Comparison of ENCODE assay signal across 21 cellular contexts in the genomic region with DNA sequence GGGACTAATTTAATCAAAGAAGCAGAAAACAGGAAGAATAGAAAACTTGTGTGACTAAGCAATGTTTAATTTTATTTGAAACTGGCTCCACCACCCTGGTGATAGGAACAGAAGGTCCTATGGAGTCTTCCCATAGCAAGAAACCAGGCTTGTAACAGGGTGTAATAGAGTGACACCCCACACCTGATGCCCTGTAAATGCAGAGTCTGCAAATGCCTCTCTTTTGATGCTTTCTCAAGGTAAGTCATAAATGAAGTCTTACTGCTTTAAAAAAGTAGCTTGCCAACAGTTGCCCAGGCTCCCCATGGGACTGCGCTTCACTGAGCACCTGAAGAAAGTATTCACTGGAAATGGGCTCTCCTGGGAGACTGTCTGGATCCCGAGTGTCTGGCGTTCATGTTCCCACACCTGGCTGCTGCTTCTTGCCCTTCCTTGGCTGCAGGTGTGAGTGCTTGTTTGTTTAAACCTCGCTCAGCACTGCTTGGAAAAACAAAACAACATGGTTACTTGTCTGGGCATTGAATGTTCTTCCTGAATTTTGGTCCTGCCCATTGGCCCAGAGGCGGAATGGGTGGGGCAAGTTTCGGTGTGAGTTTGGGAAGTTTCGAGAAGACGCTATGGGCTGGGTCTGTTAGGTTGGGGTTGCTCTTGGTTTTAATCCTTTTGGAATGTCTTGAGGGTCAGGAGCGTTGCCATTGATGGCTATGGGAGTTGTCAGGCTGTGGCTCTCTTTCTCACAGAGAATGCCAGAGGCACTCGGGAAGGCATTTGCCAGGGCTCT.
A peak's percentile ranks its signal among the peaks of the same experiment; 100 is the strongest.
DNase-seq lines count a peak whose midpoint lies in the region; ATAC-seq and TF ChIP-seq lines count a peak whose summit lies in the region.
"Had no signal": no experiment of that assay in that cellular context is flagged by ENCODE, and none has a peak within 500 bp of the region (broad histone marks: within the 10 kb centered on the region; RNA-seq: fewer than 3 reads in every experiment).

No MANE protein-coding gene starts in this region.

- H3K27me3 Mint-ChIP-seq in naive thymus-derived CD4-positive, alpha-beta T cell = no peaks in the 10 kb centered on the region
- H3K27me3 Mint-ChIP-seq: activated naive CD4-positive, alpha-beta T cell treated with anti-CD3 and anti-CD28 coated beads, Interleukin-2, amount 50 U/mL, for 24 hours; effector memory CD8-positive, alpha-beta T cell had no signal

- peaks cover 0 to 35% (median 16%) of the 10 kb centered on the region in 12 donors for H3K4me1 ChIP-seq in heart left ventricle
- peaks cover 24% of the 10 kb centered on the region for H3K4me1 ChIP-seq in foreskin keratinocyte
- H3K4me1 ChIP-seq in thyroid gland = peaks cover 65 to 70% of the 10 kb centered on the region in 2 donors
- no peaks in the 10 kb centered on the region for H3K4me1 ChIP-seq in naive thymus-derived CD4-positive, alpha-beta T cell (ENCODE audit: control insufficient read depth in 2 of 2, insufficient read depth in 2 of 2, low read length in 2 of 2)
- H3K4me1 ChIP-seq: prostate gland, spleen had no signal

- H3K36me3 ChIP-seq in heart left ventricle (no peaks in the 10 kb centered on the region), thyroid gland (no peaks in the 10 kb centered on the region)
- no peaks in the 10 kb centered on the region for H3K36me3 ChIP-seq in naive thymus-derived CD4-positive, alpha-beta T cell (ENCODE audit: control insufficient read depth in 2 of 3, insufficient read depth in 3 of 3, low read length in 3 of 3)
- H3K36me3 ChIP-seq: prostate gland, SJCRH30, spleen had no signal

- H3K4me3 ChIP-seq in heart left ventricle = no peak overlapping the region
- H3K4me3 ChIP-seq in thyroid gland (replicated peaks in 1 of 3) = no peak overlapping the region
- no peak overlapping the region for H3K4me3 ChIP-seq in naive thymus-derived CD4-positive, alpha-beta T cell (ENCODE audit: low read length)
- H3K4me3 ChIP-seq: prostate gland, SJCRH30, spleen had no signal

- no peaks in the 10 kb centered on the region for H3K4me1 Mint-ChIP-seq in naive thymus-derived CD4-positive, alpha-beta T cell
- H3K4me1 Mint-ChIP-seq: activated naive CD4-positive, alpha-beta T cell treated with anti-CD3 and anti-CD28 coated beads, Interleukin-2, amount 50 U/mL, for 24 hours had no signal

- TF ChIP-seq CTCF in heart left ventricle (IDR thresholded peaks at IDR 0.05) = no peak
- no peak for TF ChIP-seq CTCF in foreskin keratinocyte (conservative IDR thresholded peaks at IDR 0.05)
- no peak for TF ChIP-seq CTCF in thyroid gland (IDR thresholded peaks at IDR 0.05)

- CTCF ChIA-PET in naive thymus-derived CD4-positive, alpha-beta T cell (lab: Charles Lee) = no interaction called here

- H3K9me3 ChIP-seq in heart left ventricle (no peaks in the 10 kb centered on the region), thyroid gland (no peaks in the 10 kb centered on the region)
- H3K9me3 ChIP-seq in naive thymus-derived CD4-positive, alpha-beta T cell (ENCODE audit: control insufficient read depth in 2 of 3, low read length in 3 of 3) = no peaks in the 10 kb centered on the region
- H3K9me3 ChIP-seq: prostate gland, SJCRH30, spleen had no signal

- H3K27ac Mint-ChIP-seq in naive thymus-derived CD4-positive, alpha-beta T cell = no peak overlapping the region
- H3K27ac Mint-ChIP-seq: activated CD8-positive, alpha-beta T cell treated with anti-CD3 and anti-CD28 coated beads, Interleukin-2, amount 10 ng/mL, durations not matched to agents 7 days and 5 days; activated naive CD4-positive, alpha-beta T cell treated with anti-CD3 and anti-CD28 coated beads, Interleukin-2, amount 50 U/mL, for 24 hours; effector memory CD8-positive, alpha-beta T cell; nephron progenitor cell had no signal

- DNase-seq in heart left ventricle (no peak), Right ventricle myocardium inferior (ENCODE audit: missing footprints) (no peak), NCI-H2171 treated with DMSO at 0.1 percent for 48 hours (lab: John Stamatoyannopoulos, UW) (peak; percentile 94), foreskin keratinocyte (peak; percentile 44 to 47), thyroid gland (peak; percentile 88 to 89), NCI-H2227 (lab: John Stamatoyannopoulos, UW; ENCODE audit: unreplicated experiment) (no peak), foreskin melanocyte (no peak)
- no peak for DNase-seq in naive thymus-derived CD4-positive, alpha-beta T cell
- DNase-seq: ACHN; activated CD4-positive, CD25-positive, alpha-beta regulatory T cell; activated CD8-positive, alpha-beta T cell treated with anti-CD3 and anti-CD28 coated beads, Interleukin-2, amount 10 ng/mL, durations not matched to agents 7 days and 5 days; activated T-cell treated with anti-CD3 and anti-CD28 coated beads, Interleukin-2, amount 50 U/mL, for 4 hours; effector memory CD8-positive, alpha-beta T cell; NCI-H187 treated with DMSO at 0.1 percent for 48 hours; NCI-H524 treated with DMSO at 0.1 percent for 48 hours; nephron progenitor cell; SJCRH30; spleen; stimulated activated CD4-positive, alpha-beta T cell treated with anti-CD3 and anti-CD28 coated beads, Interleukin-4, amount 100 ng/mL, for 4 hours had no signal

- ATAC-seq in heart left ventricle (peak in 1 of 4 donors; percentile 8), Right ventricle myocardium inferior (no peak), foreskin keratinocyte (peak; percentile 16)
- ATAC-seq in naive thymus-derived CD4-positive, alpha-beta T cell = no peak
- ATAC-seq: activated CD8-positive, alpha-beta T cell treated with anti-CD3 and anti-CD28 coated beads, Interleukin-2, amount 10 ng/mL, durations not matched to agents 7 days and 5 days; activated T-cell treated with anti-CD3 and anti-CD28 coated beads, Interleukin-2, amount 50 U/mL, for 4 hours; effector memory CD8-positive, alpha-beta T cell had no signal

- POLR2A ChIA-PET in naive thymus-derived CD4-positive, alpha-beta T cell (lab: Charles Lee) = no interaction called here

- TF ChIP-seq POLR2A in heart left ventricle (IDR thresholded peaks at IDR 0.05) (no peak), thyroid gland (IDR thresholded peaks at IDR 0.05) (no peak)

- H3K4me3 Mint-ChIP-seq in naive thymus-derived CD4-positive, alpha-beta T cell = no peak overlapping the region
- H3K4me3 Mint-ChIP-seq: activated CD8-positive, alpha-beta T cell treated with anti-CD3 and anti-CD28 coated beads, Interleukin-2, amount 10 ng/mL, durations not matched to agents 7 days and 5 days; activated naive CD4-positive, alpha-beta T cell treated with anti-CD3 and anti-CD28 coated beads, Interleukin-2, amount 50 U/mL, for 24 hours; activated T-cell treated with anti-CD3 and anti-CD28 coated beads, Interleukin-2, amount 50 U/mL, for 4 hours; effector memory CD8-positive, alpha-beta T cell; nephron progenitor cell had no signal

- no peaks in the 10 kb centered on the region for H3K9me3 Mint-ChIP-seq in naive thymus-derived CD4-positive, alpha-beta T cell
- H3K9me3 Mint-ChIP-seq: activated naive CD4-positive, alpha-beta T cell treated with anti-CD3 and anti-CD28 coated beads, Interleukin-2, amount 50 U/mL, for 24 hours; activated T-cell treated with anti-CD3 and anti-CD28 coated beads, Interleukin-2, amount 50 U/mL, for 4 hours; effector memory CD8-positive, alpha-beta T cell had no signal

- intact Hi-C loops in heart left ventricle (cut with DNase I) = loop anchor here in 2 of 10 donors (10.0 kb wide), 1 partner anchor 135 kb away; the partner anchor contains the start of gene LRRC1 (in 2 of the 2)
- intact Hi-C loops in Right ventricle myocardium inferior (cut with DNase I) = no loop called here
- intact Hi-C loops in thyroid gland (cut with DNase I) = no loop called here
- intact Hi-C loops in naive thymus-derived CD4-positive, alpha-beta T cell (cut with micrococcal nuclease) = no loop called here

- H3K27me3 ChIP-seq in heart left ventricle (no peaks in the 10 kb centered on the region), foreskin keratinocyte (no peaks in the 10 kb centered on the region), thyroid gland (no peaks in the 10 kb centered on the region)
- H3K27me3 ChIP-seq in naive thymus-derived CD4-positive, alpha-beta T cell (ENCODE audit: control insufficient read depth in 2 of 2, insufficient read depth in 2 of 2, low read length in 2 of 2) = no peaks in the 10 kb centered on the region
- H3K27me3 ChIP-seq: SJCRH30, spleen had no signal

- H3K27ac ChIP-seq in heart left ventricle (peak overlapping the region in 11 of 12 donors; percentile 7 to 84 (median 46)), foreskin keratinocyte (peak overlapping the region; percentile 27), thyroid gland (peak overlapping the region; percentile 47 to 71 (median 58))
- H3K27ac ChIP-seq in naive thymus-derived CD4-positive, alpha-beta T cell (ENCODE audit: low read depth, low read length) = no peak overlapping the region
- H3K27ac ChIP-seq: prostate gland, SJCRH30, spleen had no signal

- no peaks in the 10 kb centered on the region for H3K36me3 Mint-ChIP-seq in naive thymus-derived CD4-positive, alpha-beta T cell
- H3K36me3 Mint-ChIP-seq: activated naive CD4-positive, alpha-beta T cell treated with anti-CD3 and anti-CD28 coated beads, Interleukin-2, amount 50 U/mL, for 24 hours had no signal

- 88 to 96% (median 92%) methylated on average over 8 to 10 of the region's 10 CpGs for WGBS in heart left ventricle, 4 donors
- 41 to 45% methylated on average over 10 of the region's 10 CpGs for WGBS in thyroid gland, 2 donors

Comparison
In these comparisons a context has a peak if more than half of its experiments do, and no peak if none do; other contexts are left out.
1. DNase-seq: peak in NCI-H2171 treated with DMSO at 0.1 percent for 48 hours (single experiment), foreskin keratinocyte (2 of 2) and thyroid gland (2 of 2); none in heart left ventricle (0 of 5), Right ventricle myocardium inferior (single experiment), naive thymus-derived CD4-positive, alpha-beta T cell (0 of 9), NCI-H2227 (single experiment) and foreskin melanocyte (single experiment).